Comparison of ENCODE assay signal across 1 cellular context in the genomic region with DNA sequence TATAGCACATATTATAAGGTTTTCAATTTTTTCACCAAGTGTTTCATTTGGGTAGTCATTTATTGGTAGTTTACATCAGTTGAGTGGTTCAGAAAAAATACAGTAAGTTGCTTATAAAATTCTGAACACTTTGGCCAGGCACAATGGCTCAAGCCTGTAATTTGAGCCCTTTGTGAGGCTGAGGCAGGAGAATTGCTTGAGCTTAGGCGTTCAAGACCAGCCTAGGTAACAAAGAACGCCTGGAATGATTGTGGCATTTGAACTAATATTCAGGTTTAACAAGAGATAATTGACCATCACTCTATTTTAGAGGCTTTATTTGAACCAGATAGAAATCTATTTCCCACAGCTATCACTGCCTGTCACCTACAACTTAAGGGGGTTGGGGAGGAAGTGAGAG.
TF ChIP-seq lines count a peak whose summit lies in the region.

No MANE protein-coding gene starts in this region.

TF ChIP-seq in K562, 482 proteins besides CTCF, POLR2A, EP300 and RAD21:
- TF ChIP-seq RBM14 (IDR thresholded peaks at IDR 0.05; ENCODE audit: borderline replicate concordance, insufficient read depth, low read depth, low read length) (no peak), CBX2 (IDR thresholded peaks at IDR 0.05; ENCODE audit: insufficient read depth, low read length, poor library complexity, severe bottlenecking) (no peak), SUPT5H (IDR thresholded peaks at IDR 0.05) (no peak), NRF1 (conservative IDR thresholded peaks at IDR 0.05 in 1 of 2, IDR thresholded peaks at IDR 0.05 in 1 of 2) (no peak), ARID2 (IDR thresholded peaks at IDR 0.05) (no peak), TAF15 (IDR thresholded peaks at IDR 0.05; ENCODE audit: low read depth, low read length) (no peak), KDM5B (IDR thresholded peaks at IDR 0.05; ENCODE audit: insufficient replicate concordance, low read depth, low read length) (no peak), FUS (optimal IDR thresholded peaks at IDR 0.05; ENCODE audit: low read depth, low read length) (no peak), TRIM28 (IDR thresholded peaks at IDR 0.05) (no peak), HDAC3 (IDR thresholded peaks at IDR 0.05; ENCODE audit: borderline replicate concordance, partially characterized antibody) (no peak), GTF2E2 (tag; IDR thresholded peaks at IDR 0.05) (no peak), BRD9 (IDR thresholded peaks at IDR 0.05; ENCODE audit: low read depth, partially characterized antibody) (no peak), SMAD2 (IDR thresholded peaks at IDR 0.05; ENCODE audit: low read depth, low read length) (no peak), SRSF3 (IDR thresholded peaks at IDR 0.05; ENCODE audit: insufficient read depth, low read length) (no peak), ZNF436 (CRISPR knock-in tag; IDR thresholded peaks at IDR 0.05) (no peak), HEY1 (CRISPR knock-in tag; IDR thresholded peaks at IDR 0.05; ENCODE audit: borderline replicate concordance) (no peak), ZNF583 (CRISPR knock-in tag; IDR thresholded peaks at IDR 0.05) (no peak), NBN (IDR thresholded peaks at IDR 0.05; ENCODE audit: low read depth) (no peak)
- TF ChIP-seq, protein P1, sequence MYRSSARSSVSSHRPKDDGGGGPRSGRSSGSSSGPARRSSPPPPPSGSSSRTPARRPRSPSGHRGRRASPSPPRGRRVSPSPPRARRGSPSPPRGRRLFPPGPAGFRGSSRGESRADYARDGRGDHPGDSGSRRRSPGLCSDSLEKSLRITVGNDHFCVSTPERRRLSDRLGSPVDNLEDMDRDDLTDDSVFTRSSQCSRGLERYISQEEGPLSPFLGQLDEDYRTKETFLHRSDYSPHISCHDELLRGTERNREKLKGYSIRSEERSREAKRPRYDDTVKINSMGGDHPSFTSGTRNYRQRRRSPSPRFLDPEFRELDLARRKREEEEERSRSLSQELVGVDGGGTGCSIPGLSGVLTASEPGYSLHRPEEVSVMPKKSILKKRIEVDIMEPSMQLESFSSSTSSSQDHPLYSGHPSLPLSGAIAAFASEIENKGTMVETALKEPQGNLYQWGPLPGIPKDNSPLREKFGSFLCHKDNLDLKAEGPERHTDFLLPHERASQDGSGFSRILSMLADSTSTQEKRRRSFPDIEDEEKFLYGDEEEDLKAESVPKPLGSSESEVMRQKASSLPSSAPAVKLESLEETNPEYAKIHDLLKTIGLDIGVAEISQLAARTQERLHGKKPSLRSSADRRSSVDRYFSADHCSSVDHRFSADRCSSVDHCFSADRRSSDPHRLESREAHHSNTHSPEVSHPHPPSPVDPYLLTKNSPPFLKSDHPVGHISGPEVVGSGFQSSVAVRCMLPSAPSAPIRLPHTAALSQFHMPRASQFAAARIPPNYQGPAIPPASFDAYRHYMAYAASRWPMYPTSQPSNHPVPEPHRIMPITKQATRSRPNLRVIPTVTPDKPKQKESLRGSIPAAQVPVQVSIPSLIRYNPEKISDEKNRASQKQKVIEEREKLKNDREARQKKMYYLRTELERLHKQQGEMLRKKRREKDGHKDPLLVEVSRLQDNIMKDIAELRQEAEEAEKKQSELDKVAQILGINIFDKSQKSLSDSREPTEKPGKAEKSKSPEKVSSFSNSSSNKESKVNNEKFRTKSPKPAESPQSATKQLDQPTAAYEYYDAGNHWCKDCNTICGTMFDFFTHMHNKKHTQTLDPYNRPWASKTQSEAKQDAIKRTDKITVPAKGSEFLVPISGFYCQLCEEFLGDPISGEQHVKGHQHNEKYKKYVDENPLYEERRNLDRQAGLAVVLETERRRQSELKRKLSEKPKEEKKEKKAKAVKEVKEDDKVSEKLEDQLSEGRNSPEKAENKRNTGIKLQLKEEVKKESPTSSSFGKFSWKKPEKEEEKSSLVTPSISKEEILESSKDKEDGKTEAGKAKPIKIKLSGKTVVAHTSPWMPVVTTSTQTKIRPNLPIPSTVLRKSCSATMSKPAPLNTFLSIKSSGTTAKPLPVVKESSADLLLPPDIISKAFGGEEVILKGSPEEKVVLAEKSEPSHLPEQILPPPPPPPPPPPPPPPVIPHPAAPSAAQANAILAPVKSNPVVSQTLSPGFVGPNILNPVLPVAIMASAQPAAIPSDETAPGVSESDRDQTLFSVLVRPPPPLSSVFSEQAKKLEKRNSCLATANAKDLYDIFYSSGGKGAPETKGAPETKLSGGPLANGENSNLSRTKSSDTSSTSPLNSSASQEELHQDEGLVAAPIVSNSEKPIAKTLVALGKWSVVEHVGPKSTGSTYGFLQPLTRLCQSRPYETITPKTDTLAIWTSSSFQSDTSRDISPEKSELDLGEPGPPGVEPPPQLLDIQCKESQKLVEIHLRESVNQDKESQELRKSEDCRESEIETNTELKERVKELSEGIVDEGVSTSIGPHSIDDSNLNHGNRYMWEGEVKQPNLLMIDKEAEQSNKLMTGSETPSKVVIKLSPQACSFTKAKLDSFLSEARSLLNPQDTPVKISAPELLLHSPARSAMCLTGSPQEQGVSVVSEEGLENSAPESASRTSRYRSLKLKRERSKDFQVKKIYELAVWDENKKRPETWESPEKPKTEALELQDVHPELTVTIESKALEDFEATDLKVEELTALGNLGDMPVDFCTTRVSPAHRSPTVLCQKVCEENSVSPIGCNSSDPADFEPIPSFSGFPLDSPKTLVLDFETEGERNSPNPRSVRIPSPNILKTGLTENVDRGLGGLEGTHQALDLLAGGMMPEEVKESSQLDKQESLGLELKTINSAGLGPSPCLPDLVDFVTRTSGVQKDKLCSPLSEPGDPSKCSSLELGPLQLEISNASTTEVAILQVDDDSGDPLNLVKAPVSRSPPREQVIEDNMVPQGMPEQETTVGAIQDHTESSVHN (IDR thresholded peaks at IDR 0.05; ENCODE audit: borderline replicate concordance in 1 of 2, low read depth in 1 of 2), result no peak
- TF ChIP-seq, protein P2, sequence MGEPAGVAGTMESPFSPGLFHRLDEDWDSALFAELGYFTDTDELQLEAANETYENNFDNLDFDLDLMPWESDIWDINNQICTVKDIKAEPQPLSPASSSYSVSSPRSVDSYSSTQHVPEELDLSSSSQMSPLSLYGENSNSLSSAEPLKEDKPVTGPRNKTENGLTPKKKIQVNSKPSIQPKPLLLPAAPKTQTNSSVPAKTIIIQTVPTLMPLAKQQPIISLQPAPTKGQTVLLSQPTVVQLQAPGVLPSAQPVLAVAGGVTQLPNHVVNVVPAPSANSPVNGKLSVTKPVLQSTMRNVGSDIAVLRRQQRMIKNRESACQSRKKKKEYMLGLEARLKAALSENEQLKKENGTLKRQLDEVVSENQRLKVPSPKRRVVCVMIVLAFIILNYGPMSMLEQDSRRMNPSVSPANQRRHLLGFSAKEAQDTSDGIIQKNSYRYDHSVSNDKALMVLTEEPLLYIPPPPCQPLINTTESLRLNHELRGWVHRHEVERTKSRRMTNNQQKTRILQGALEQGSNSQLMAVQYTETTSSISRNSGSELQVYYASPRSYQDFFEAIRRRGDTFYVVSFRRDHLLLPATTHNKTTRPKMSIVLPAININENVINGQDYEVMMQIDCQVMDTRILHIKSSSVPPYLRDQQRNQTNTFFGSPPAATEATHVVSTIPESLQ (CRISPR knock-in tag; IDR thresholded peaks at IDR 0.05), result no peak
